8 cellular contexts compared by ENCODE assay signal in the genomic region with DNA sequence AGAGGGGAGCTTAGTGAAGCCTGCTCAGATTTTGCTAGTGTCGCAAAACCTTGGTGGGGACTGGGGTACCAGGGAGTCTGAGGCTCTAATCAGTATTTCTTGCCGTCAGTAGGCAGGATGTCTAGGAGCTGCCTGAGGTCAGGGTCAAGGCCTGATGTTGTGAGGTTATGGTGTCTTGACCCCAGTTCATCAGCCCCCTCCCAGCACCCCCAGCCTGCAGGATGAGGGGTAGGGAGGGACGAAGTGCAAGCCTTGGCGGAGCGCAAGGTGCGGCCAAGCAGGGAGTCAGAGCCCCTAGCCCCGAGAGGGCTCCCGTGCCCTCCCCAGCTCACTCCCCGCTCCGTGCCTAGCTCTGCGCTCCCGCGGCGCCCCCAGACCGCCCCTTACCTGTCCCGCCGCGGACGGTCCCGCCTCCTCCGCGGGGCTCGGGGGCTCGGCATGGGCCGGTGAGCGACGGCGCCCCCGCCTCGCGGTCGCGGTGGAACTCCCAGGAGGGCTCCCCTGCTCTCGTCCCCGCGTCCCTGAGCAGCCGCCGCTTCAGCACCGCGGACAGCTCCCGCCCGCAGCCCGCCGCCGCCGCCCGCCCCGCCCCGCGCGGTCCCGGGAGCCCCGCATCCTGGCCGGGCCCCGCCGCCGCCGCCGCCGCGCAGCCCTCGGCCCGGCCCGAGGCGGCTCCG. TPM values are rescaled to one million over a fixed set of nuclear protein-coding genes. Genes with fewer than 3 reads are reported as not detected.
DNase-seq lines count a peak whose midpoint lies in the region; ATAC-seq and TF ChIP-seq lines count a peak whose summit lies in the region.

No MANE protein-coding gene starts in this region.

- no peaks in the 10 kb centered on the region; the same call in 1 of the 2 replicates for H3K27me3 ChIP-seq in H9 (ENCODE audit: insufficient read depth, low read length)

- H3K27ac ChIP-seq in H9 (ENCODE audit: insufficient read length, low read depth, low read length): no peak overlapping the region

- H3K4ac ChIP-seq in H9 (ENCODE audit: low read depth, low read length): no peak overlapping the region

- H2BK120ac ChIP-seq in H9 (ENCODE audit: low read depth, low read length, poor library complexity, severe bottlenecking): no peak overlapping the region

- no peak overlapping the region for H2BK5ac ChIP-seq in H9 (ENCODE audit: insufficient read length, low read length)

- H3K79me2 ChIP-seq in H9 (ENCODE audit: insufficient read depth, low read length): no peaks in the 10 kb centered on the region

- no peak overlapping the region for H4K91ac ChIP-seq in H9 (ENCODE audit: insufficient read length, low read depth, low read length)

- peaks cover 16% of the 10 kb centered on the region; the same call in 1 of the 2 replicates for H3K4me1 ChIP-seq in H9 (ENCODE audit: insufficient read depth, low read length)

- H3K9me3 ChIP-seq in H9 (ENCODE audit: control insufficient read depth, low read depth, low read length): no peaks in the 10 kb centered on the region

- no peaks in the 10 kb centered on the region for H4K20me1 ChIP-seq in H9 (ENCODE audit: control insufficient read depth, insufficient read depth, insufficient read length)

- H3K36me3 Mint-ChIP-seq in H9 (ENCODE audit: insufficient read depth in 1 of 3, low read depth in 3 of 3): no peaks in the 10 kb centered on the region
- H3K36me3 Mint-ChIP-seq in naive thymus-derived CD8-positive, alpha-beta T cell: peaks cover 2 to 11% (median 2%) of the 10 kb centered on the region in 3 donors

- no peak overlapping the region for H2BK20ac ChIP-seq in H9 (ENCODE audit: low read depth, low read length, poor library complexity, severe bottlenecking)

- no peak overlapping the region for H3K56ac ChIP-seq in H9 (ENCODE audit: insufficient read length, low read depth, low read length)

- peak overlapping the region; percentile 45 to 68 for H3K4me3 Mint-ChIP-seq in H9
- H3K4me3 Mint-ChIP-seq in naive thymus-derived CD8-positive, alpha-beta T cell: no peak overlapping the region

- no peak overlapping the region for H2BK12ac ChIP-seq in H9 (ENCODE audit: insufficient read length, low read depth, low read length)

- peak overlapping the region; percentile 82 for H3K4me2 ChIP-seq in H9 (ENCODE audit: insufficient read depth, insufficient read length, low read length)

- no peak overlapping the region for H2AK5ac ChIP-seq in H9 (ENCODE audit: insufficient read length, low read length)

- no peak overlapping the region for H3K27ac Mint-ChIP-seq in H9
- H3K27ac Mint-ChIP-seq in naive thymus-derived CD8-positive, alpha-beta T cell: no peak overlapping the region

- H3K4me1 Mint-ChIP-seq in H9: peaks cover 50 to 65% of the 10 kb centered on the region in 2 experiments
- peaks cover 2 to 10% (median 5%) of the 10 kb centered on the region in 4 donors for H3K4me1 Mint-ChIP-seq in naive thymus-derived CD8-positive, alpha-beta T cell

- no peak overlapping the region for H3K18ac ChIP-seq in H9 (ENCODE audit: insufficient read length, low read depth, low read length)

- no peak overlapping the region for H2BK15ac ChIP-seq in H9 (ENCODE audit: low read depth, low read length)

- H4K5ac ChIP-seq in H9 (ENCODE audit: insufficient read length, low read depth, low read length): no peak overlapping the region

- H4K8ac ChIP-seq in H9 (replicated peaks; ENCODE audit: insufficient read length, low read depth, low read length): no peak overlapping the region

- peaks cover 46% of the 10 kb centered on the region for H3K27me3 Mint-ChIP-seq in H9 (ENCODE audit: low read depth)
- H3K27me3 Mint-ChIP-seq in naive thymus-derived CD8-positive, alpha-beta T cell: peaks cover 25 to 87% (median 57%) of the 10 kb centered on the region in 5 donors

- H3K23me2 ChIP-seq in H9 (ENCODE audit: insufficient read length, low read depth, low read length, poor library complexity, severe bottlenecking): peaks cover 4% of the 10 kb centered on the region

- no peaks in the 10 kb centered on the region for H3K9me3 Mint-ChIP-seq in H9
- H3K9me3 Mint-ChIP-seq in naive thymus-derived CD8-positive, alpha-beta T cell: peaks cover 0 to 17% (median 6%) of the 10 kb centered on the region in 9 donors

- POLR2A ChIA-PET in naive thymus-derived CD8-positive, alpha-beta T cell (lab: Charles Lee): no interaction called here

- H3K79me1 ChIP-seq in H9 (ENCODE audit: insufficient read depth, low read depth, low read length, poor library complexity, severe bottlenecking): no peaks in the 10 kb centered on the region

- ATAC-seq in naive thymus-derived CD8-positive, alpha-beta T cell: peak; percentile 79 to 93
- ATAC-seq in GM18873 (IDR thresholded peaks at IDR 0.05; ENCODE audit: low FRiP score, unreplicated experiment) (no peak), GM19328 (IDR thresholded peaks at IDR 0.05; ENCODE audit: unreplicated experiment) (no peak)

- no CpG with 5 or more reads among the region's 66 CpGs for WGBS in H9 (ENCODE audit: extremely low coverage, insufficient read length, low lambda C conversion rate)

- DNase-seq in H9: peak; percentile 75
- DNase-seq in activated CD4-positive, alpha-beta T cell treated with anti-CD3 and anti-CD28 coated beads for 4 hours: peak; percentile 20 to 24
- peak; percentile 23 for DNase-seq in effector CD4-positive, alpha-beta T cell
- peak in 9 of 10 donors; percentile 29 to 72 (median 56) for DNase-seq in naive thymus-derived CD8-positive, alpha-beta T cell
- DNase-seq in dedifferentiated amniotic fluid mesenchymal stem cell (ENCODE audit: extremely low spot score): no peak
- no peak for DNase-seq in COR-L47 (lab: John Stamatoyannopoulos, UW)

- H3K9ac ChIP-seq in H9 (ENCODE audit: extremely low read depth, insufficient read length, low read length): no peak overlapping the region

- no peak overlapping the region for H3T11ph ChIP-seq in H9 (ENCODE audit: low read length)

- no peak for TF ChIP-seq CTCF in H9 (conservative IDR thresholded peaks at IDR 0.05)

- no peak overlapping the region for H2AFZ ChIP-seq in H9 (ENCODE audit: low read length)

- H3K23ac ChIP-seq in H9 (ENCODE audit: insufficient read length, low read depth, low read length): no peak overlapping the region

- no peak overlapping the region for H3K14ac ChIP-seq in H9 (ENCODE audit: insufficient read depth, low read length)

RNA-seq across cellular contexts. Expression of gene SYNDIG1L, which starts 0.3 kb away (rescaled TPM):
- total RNA-seq in H9 (2021): 0.22 and 0.33 TPM in 2 replicates
- under 1 TPM; 0.13 to 0.30 TPM for total RNA-seq in naive thymus-derived CD8-positive, alpha-beta T cell
- polyA plus RNA-seq in naive thymus-derived CD8-positive, alpha-beta T cell: under 1 TPM in 1 of 3 donors, not detected in 2; 0.09 TPM

Comparison
In these comparisons a context has a peak if more than half of its experiments do, and no peak if none do; other contexts are left out.
1. DNase-seq: peak in H9 (single experiment), activated CD4-positive, alpha-beta T cell treated with anti-CD3 and anti-CD28 coated beads for 4 hours (2 of 2), effector CD4-positive, alpha-beta T cell (single experiment) and naive thymus-derived CD8-positive, alpha-beta T cell (9 of 10); none in dedifferentiated amniotic fluid mesenchymal stem cell (single experiment) and COR-L47 (single experiment).
2. H3K4me3 Mint-ChIP-seq: peak in H9 (2 of 2); none in naive thymus-derived CD8-positive, alpha-beta T cell (0 of 10).
3. ATAC-seq: peak in naive thymus-derived CD8-positive, alpha-beta T cell (2 of 2); none in GM18873 (single experiment) and GM19328 (single experiment).